In the genomic region with DNA sequence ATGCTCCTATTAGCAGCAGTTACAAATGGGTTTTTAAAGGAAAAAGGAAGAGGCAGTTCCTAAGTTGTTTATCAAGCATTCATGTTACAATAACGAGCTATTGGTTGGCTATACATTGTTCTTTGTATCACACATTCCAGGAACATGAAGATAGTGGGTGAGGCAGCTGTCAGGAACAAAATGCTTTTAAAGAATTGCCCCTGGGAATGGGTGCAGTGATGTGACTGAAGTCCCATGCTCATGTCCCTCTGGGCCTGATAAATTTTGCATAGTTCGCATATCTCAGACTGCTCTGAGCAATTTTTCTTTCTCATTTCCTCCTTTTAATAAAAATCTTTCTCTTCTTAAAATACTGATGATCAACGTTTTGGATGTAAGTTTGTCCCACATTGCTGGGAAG, we compare ENCODE assay signal across 21 cellular contexts.
"Had no signal": no experiment of that assay in that cellular context is flagged by ENCODE, and none has a peak within 500 bp of the region (broad histone marks: within the 10 kb centered on the region; RNA-seq: fewer than 3 reads in every experiment).

No MANE protein-coding gene starts in this region.

- H3K27ac ChIP-seq: epithelial cell of prostate, foreskin keratinocyte, lower lobe of right lung, neutrophil, parathyroid adenoma, prostate gland, right atrium auricular region, thoracic aorta, transverse colon, vagina had no signal

- H3K9me3 Mint-ChIP-seq: effector memory CD8-positive, alpha-beta T cell; naive B cell; natural killer cell treated with Interleukin-12 subunit alpha and Interleukin-12 subunit beta and Interleukin-15 and Interleukin-18, amount 100 ng/mL, for 72 hours; stimulated activated naive B cell treated with anti-CD40 and anti-IgM and Interleukin-4, amounts not matched to agents 10 μg/mL and 1 μg/mL and 100 μg/mL, for 72 hours; stimulated activated naive CD8-positive, alpha-beta T cell treated with anti-CD3 and anti-CD28 coated beads, Interleukin-15, Interleukin-2, amounts not matched to agents 100 ng/mL and 50 ng/mL, for 24 hours had no signal

- H3K36me3 ChIP-seq: lower lobe of right lung, neutrophil, prostate gland, right atrium auricular region, thoracic aorta, transverse colon, vagina had no signal

- H2AFZ ChIP-seq: parathyroid adenoma had no signal

- H3K36me3 Mint-ChIP-seq: naive B cell; natural killer cell treated with Interleukin-12 subunit alpha and Interleukin-12 subunit beta and Interleukin-15 and Interleukin-18, amount 100 ng/mL, for 72 hours; stimulated activated naive B cell treated with anti-CD40 and anti-IgM and Interleukin-4, amounts not matched to agents 10 μg/mL and 1 μg/mL and 100 μg/mL, for 72 hours had no signal

- H3K9ac ChIP-seq: parathyroid adenoma had no signal

- H3K27me3 ChIP-seq: right atrium auricular region, transverse colon, vagina had no signal

- H3K4me3 Mint-ChIP-seq: effector memory CD8-positive, alpha-beta T cell; natural killer cell treated with Interleukin-12 subunit alpha and Interleukin-12 subunit beta and Interleukin-15 and Interleukin-18, amount 100 ng/mL, for 72 hours; neural crest cell; stimulated activated naive B cell treated with anti-CD40 and anti-IgM and Interleukin-4, amounts not matched to agents 10 μg/mL and 1 μg/mL and 100 μg/mL, for 72 hours; stimulated activated naive CD8-positive, alpha-beta T cell treated with anti-CD3 and anti-CD28 coated beads, Interleukin-15, Interleukin-2, amounts not matched to agents 100 ng/mL and 50 ng/mL, for 24 hours had no signal

- DNase-seq: cortex of kidney; effector memory CD8-positive, alpha-beta T cell; left ventricle myocardium superior; lower lobe of right lung; mucosa of descending colon; naive B cell; stimulated activated CD4-positive, alpha-beta T cell treated with anti-CD3 and anti-CD28 coated beads, Interleukin-15, amount 100 ng/mL, for 24 hours; stimulated activated CD4-positive, alpha-beta T cell treated with anti-CD3 and anti-CD28 coated beads, Interleukin-2, amount 100 ng/mL, for 48 hours; stimulated activated naive B cell treated with anti-CD40 and anti-IgM and Interleukin-4, amounts not matched to agents 10 μg/mL and 1 μg/mL and 100 μg/mL, for 72 hours; transverse colon had no signal

- H3K27ac Mint-ChIP-seq: effector memory CD8-positive, alpha-beta T cell; naive B cell; natural killer cell treated with Interleukin-12 subunit alpha and Interleukin-12 subunit beta and Interleukin-15 and Interleukin-18, amount 100 ng/mL, for 72 hours; stimulated activated naive B cell treated with anti-CD40 and anti-IgM and Interleukin-4, amounts not matched to agents 10 μg/mL and 1 μg/mL and 100 μg/mL, for 72 hours; stimulated activated naive CD8-positive, alpha-beta T cell treated with anti-CD3 and anti-CD28 coated beads, Interleukin-15, Interleukin-2, amounts not matched to agents 100 ng/mL and 50 ng/mL, for 24 hours had no signal

- H3K4me1 ChIP-seq: prostate gland had no signal

- H3K9me3 ChIP-seq: lower lobe of right lung, mucosa of descending colon, neutrophil, prostate gland, right atrium auricular region, thoracic aorta, transverse colon, vagina had no signal

- H3K4me3 ChIP-seq: lower lobe of right lung, mucosa of descending colon, prostate gland, right atrium auricular region, transverse colon, vagina had no signal
